Comparison of ENCODE assay signal across 25 cellular contexts in genomic region chr12:15982071-15982470, GRCh38.
A peak's percentile ranks its signal among the peaks of the same experiment; 100 is the strongest.
DNase-seq lines count a peak whose midpoint lies in the region; ATAC-seq and TF ChIP-seq lines count a peak whose summit lies in the region.
"Had no signal": no experiment of that assay in that cellular context is flagged by ENCODE, and none has a peak within 500 bp of the region (broad histone marks: within the 10 kb centered on the region; RNA-seq: fewer than 3 reads in every experiment).

No MANE protein-coding gene starts in this region.

- CTCF ChIA-PET in OCI-LY7 (lab: Charles Lee; ENCODE audit: unreplicated experiment) = no interaction called here

- no peak overlapping the region for H3K4me3 ChIP-seq in GM23248
- H3K4me3 ChIP-seq in OCI-LY7 (ENCODE audit: low read depth, low read length, poor library complexity, severe bottlenecking) = no peak overlapping the region
- no peak overlapping the region for H3K4me3 ChIP-seq in fibroblast of villous mesenchyme (ENCODE audit: low read depth, low read length)
- H3K4me3 ChIP-seq: GM12878, SJCRH30 had no signal

- H3K4me2 ChIP-seq in GM23248 (ENCODE audit: unreplicated experiment) = peak overlapping the region; percentile 37
- no peak overlapping the region for H3K4me2 ChIP-seq in OCI-LY7 (ENCODE audit: low read length)

- 37 to 46% methylated on average over 5 of the region's 5 CpGs for WGBS in GM23248 (ENCODE audit: low coverage in 1 of 2, low lambda C conversion rate in 2 of 2, missing lambda C conversion rate in 2 of 2), 2 experiments

- H3K36me3 ChIP-seq in GM23248 (ENCODE audit: low read depth) (no peaks in the 10 kb centered on the region; the same call in 1 of the 2 replicates), OCI-LY7 (ENCODE audit: insufficient read depth, low read length) (peaks cover 17% of the 10 kb centered on the region)

- H3K4me1 ChIP-seq in GM23248 (ENCODE audit: insufficient read depth) (peaks cover 62% of the 10 kb centered on the region), OCI-LY7 (ENCODE audit: insufficient read depth, low read length, poor library complexity, severe bottlenecking) (peaks cover 41% of the 10 kb centered on the region)

- H3K4me3 Mint-ChIP-seq in activated T-cell treated with anti-CD3 and anti-CD28 coated beads, Interleukin-2, amount 50 U/mL, for 24 hours = no peak overlapping the region
- H3K4me3 Mint-ChIP-seq: activated T-helper 17 cell treated with anti-CD3 and anti-CD28 coated beads, Interleukin-2, amount 50 U/mL, for 72 hours; CD4-positive, alpha-beta T cell; endodermal cell; naive thymus-derived CD8-positive, alpha-beta T cell had no signal

- H3K27ac Mint-ChIP-seq in activated T-cell treated with anti-CD3 and anti-CD28 coated beads, Interleukin-2, amount 50 U/mL, for 24 hours = no peak overlapping the region
- H3K27ac Mint-ChIP-seq: activated naive CD4-positive, alpha-beta T cell treated with anti-CD3 and anti-CD28 coated beads, Interleukin-2, amount 50 U/mL, for 72 hours; activated T-helper 17 cell treated with anti-CD3 and anti-CD28 coated beads, Interleukin-2, amount 50 U/mL, for 72 hours; CD4-positive, alpha-beta T cell had no signal

- DNase-seq in GM23248 (peak; percentile 51), OCI-LY7 (ENCODE audit: low spot score) (no peak), fibroblast of villous mesenchyme (ENCODE audit: low read depth) (peak; percentile 11), superior temporal gyrus (ENCODE audit: extremely low spot score) (peak; percentile 19), NCI-H2227 (lab: John Stamatoyannopoulos, UW; ENCODE audit: unreplicated experiment) (no peak)
- no peak for DNase-seq in activated T-cell treated with anti-CD3 and anti-CD28 coated beads, Interleukin-2, amount 50 U/mL, for 24 hours
- DNase-seq: activated CD4-positive, alpha-beta T cell treated with anti-CD3 and anti-CD28 coated beads, Interleukin-2, amount 50 U/mL, for 4 hours; activated CD4-positive, CD25-positive, alpha-beta regulatory T cell; aorta; CD4-positive, alpha-beta T cell; cortex of kidney; endodermal cell; GOT3; naive thymus-derived CD8-positive, alpha-beta T cell; NCI-H1105; NCI-H2227 treated with DMSO at 0.1 percent for 48 hours; occipital lobe; stimulated activated CD4-positive, alpha-beta T cell treated with anti-CD3 and anti-CD28 coated beads, Interleukin-2, amount 100 ng/mL, for 48 hours; T-helper 1 cell had no signal

- peaks cover 61% of the 10 kb centered on the region for H3K36me3 Mint-ChIP-seq in activated T-cell treated with anti-CD3 and anti-CD28 coated beads, Interleukin-2, amount 50 U/mL, for 24 hours (ENCODE audit: low read depth)

- H3K4me1 Mint-ChIP-seq in activated T-cell treated with anti-CD3 and anti-CD28 coated beads, Interleukin-2, amount 50 U/mL, for 24 hours (ENCODE audit: low read depth) = peaks cover 5% of the 10 kb centered on the region
- H3K4me1 Mint-ChIP-seq: activated T-helper 17 cell treated with anti-CD3 and anti-CD28 coated beads, Interleukin-2, amount 50 U/mL, for 72 hours had no signal

- no peaks in the 10 kb centered on the region for H3K9me2 ChIP-seq in GM23248 (ENCODE audit: insufficient read depth)
- H3K9me2 ChIP-seq in OCI-LY7 (ENCODE audit: insufficient read depth, low read length) = 0 out of 2 replicates have a peak, but pooled peaks cover 3% of the 10 kb centered on the region

- H4K20me1 ChIP-seq in GM23248 (ENCODE audit: insufficient read depth) (no peaks in the 10 kb centered on the region), OCI-LY7 (ENCODE audit: insufficient read depth, low read length) (no peaks in the 10 kb centered on the region)

- peaks cover 62% of the 10 kb centered on the region for H3F3A ChIP-seq in GM23248 (ENCODE audit: insufficient read depth)

- H3K9me3 ChIP-seq in GM23248 (ENCODE audit: low read depth) = no peaks in the 10 kb centered on the region
- H3K9me3 ChIP-seq in OCI-LY7 (ENCODE audit: low read length) = peaks cover 5% of the 10 kb centered on the region; the same call in 1 of the 2 replicates
- H3K9me3 ChIP-seq: SJCRH30 had no signal

- ATAC-seq in GM21390 (IDR thresholded peaks at IDR 0.05; ENCODE audit: unreplicated experiment) = no peak
- ATAC-seq: activated naive CD4-positive, alpha-beta T cell treated with anti-CD3 and anti-CD28 coated beads, Interleukin-2, amount 50 U/mL, for 72 hours; activated T-helper 17 cell treated with anti-CD3 and anti-CD28 coated beads, Interleukin-2, amount 50 U/mL, for 72 hours; esophagus mucosa; GM12878; naive thymus-derived CD8-positive, alpha-beta T cell had no signal

- H3K79me2 ChIP-seq in GM23248 (ENCODE audit: insufficient read depth) (no peaks in the 10 kb centered on the region), OCI-LY7 (ENCODE audit: insufficient read depth, low read depth, low read length) (peaks cover 21% of the 10 kb centered on the region)

- BruUV-seq in OCI-LY7 (replicated peaks; lab: Mats Ljungman, UMichigan) = no TSS peak

- POLR2A ChIA-PET in OCI-LY7 (lab: Charles Lee) = interaction anchor here (0.5 to 1.1 kb wide), 6 partner anchors 9 to 216 kb away, joined by 3 to 5 read pairs (median 3); no protein-coding TSS in a partner anchor

- no peak overlapping the region for H3K9ac ChIP-seq in GM23248

- intact Hi-C loops in OCI-LY7 (cut with micrococcal nuclease; ENCODE audit: unreplicated experiment) = loop anchor here (2.0 to 5.0 kb wide), 2 partner anchors 183 to 380 kb away; no protein-coding TSS in a partner anchor

- H3K9me3 Mint-ChIP-seq in activated T-cell treated with anti-CD3 and anti-CD28 coated beads, Interleukin-2, amount 50 U/mL, for 24 hours = no peaks in the 10 kb centered on the region
- H3K9me3 Mint-ChIP-seq: activated naive CD4-positive, alpha-beta T cell treated with anti-CD3 and anti-CD28 coated beads, Interleukin-2, amount 50 U/mL, for 72 hours; activated T-helper 17 cell treated with anti-CD3 and anti-CD28 coated beads, Interleukin-2, amount 50 U/mL, for 72 hours; endodermal cell had no signal

- H2AFZ ChIP-seq in GM23248 (no peak overlapping the region), OCI-LY7 (ENCODE audit: low read length) (no peak overlapping the region; the same call in 1 of the 2 replicates)

- H3K27ac ChIP-seq in GM23248 = peak overlapping the region; percentile 23
- H3K27ac ChIP-seq in OCI-LY7 (ENCODE audit: low read depth, low read length, poor library complexity, severe bottlenecking) = peak overlapping the region; percentile 7

- no peaks in the 10 kb centered on the region for H3K27me3 ChIP-seq in GM23248 (replicated peaks; ENCODE audit: insufficient read depth)
- H3K27me3 ChIP-seq: SJCRH30 had no signal

- TF ChIP-seq CTCF in OCI-LY7 (conservative IDR thresholded peaks at IDR 0.05; ENCODE audit: low read length) = no peak
- no peak for TF ChIP-seq CTCF in fibroblast of villous mesenchyme (IDR thresholded peaks at IDR 0.05; ENCODE audit: insufficient read depth, low read depth, low read length)

- in situ Hi-C loops in GM23248 (cut with MboI) = loop anchor here (10.0 kb wide), 1 partner anchor 373 kb away; no protein-coding TSS in a partner anchor

- no peaks in the 10 kb centered on the region for H3K27me3 Mint-ChIP-seq in activated T-cell treated with anti-CD3 and anti-CD28 coated beads, Interleukin-2, amount 50 U/mL, for 24 hours
- H3K27me3 Mint-ChIP-seq: activated T-helper 17 cell treated with anti-CD3 and anti-CD28 coated beads, Interleukin-2, amount 50 U/mL, for 72 hours; CD4-positive, alpha-beta T cell; naive thymus-derived CD8-positive, alpha-beta T cell had no signal

Comparison
In these comparisons a context has a peak if more than half of its experiments do, and no peak if none do; other contexts are left out.
1. DNase-seq: peak in GM23248 (single experiment), fibroblast of villous mesenchyme (single experiment) and superior temporal gyrus (single experiment); none in OCI-LY7 (single experiment), NCI-H2227 (single experiment) and activated T-cell treated with anti-CD3 and anti-CD28 coated beads, Interleukin-2, amount 50 U/mL, for 24 hours (single experiment).